Comparison of ENCODE assay signal across 13 cellular contexts in the genomic region with DNA sequence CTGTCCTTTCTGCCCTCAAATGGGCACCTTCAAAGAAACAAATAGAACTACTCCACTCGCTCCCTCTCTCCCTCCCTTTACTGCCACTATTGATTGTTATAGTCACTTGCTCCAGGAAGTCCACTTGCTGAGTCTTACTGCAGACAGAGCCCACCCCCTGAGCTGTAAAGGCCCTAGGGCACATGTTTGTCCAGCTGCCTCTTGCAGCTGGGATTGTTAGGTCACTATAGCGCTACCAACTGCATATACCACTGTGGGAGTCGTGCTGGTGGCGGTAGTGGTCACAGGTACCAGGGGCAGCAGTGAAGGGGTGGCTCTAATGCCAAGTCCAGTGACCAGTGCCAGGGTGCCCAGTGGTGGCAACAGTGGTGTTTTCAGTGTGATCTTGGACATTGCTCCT. TPM values are rescaled to one million over a fixed set of nuclear protein-coding genes. Genes with fewer than 3 reads are reported as not detected.
A peak's percentile ranks its signal among the peaks of the same experiment; 100 is the strongest.
DNase-seq lines count a peak whose midpoint lies in the region; ATAC-seq and TF ChIP-seq lines count a peak whose summit lies in the region.
"Had no signal": no experiment of that assay in that cellular context is flagged by ENCODE, and none has a peak within 500 bp of the region (broad histone marks: within the 10 kb centered on the region; RNA-seq: fewer than 3 reads in every experiment).

No MANE protein-coding gene starts in this region.

- no peaks in the 10 kb centered on the region for H3K27me3 ChIP-seq in endodermal cell (ENCODE audit: control insufficient read depth, insufficient read depth, low read length, poor library complexity, severe bottlenecking)

- no peak for ATAC-seq in stimulated activated effector memory CD8-positive, alpha-beta T cell treated with anti-CD3 and anti-CD28 coated beads, Interleukin-12 subunit alpha, Interleukin-12 subunit beta, amount 100 ng/mL, for 72 hours
- ATAC-seq in GM21447 (IDR thresholded peaks at IDR 0.05; ENCODE audit: unreplicated experiment) (no peak), GM18868 (IDR thresholded peaks at IDR 0.05; ENCODE audit: unreplicated experiment) (no peak)

- peaks cover 4% of the 10 kb centered on the region for H3K4me1 ChIP-seq in endodermal cell (ENCODE audit: control insufficient read depth, insufficient read depth, low read length)

- H3K9me3 Mint-ChIP-seq in activated CD4-positive, alpha-beta memory T cell treated with anti-CD3 and anti-CD28 coated beads for 36 hours: peaks cover 5% of the 10 kb centered on the region
- no peaks in the 10 kb centered on the region for H3K9me3 Mint-ChIP-seq in activated CD4-positive, alpha-beta memory T cell treated with anti-CD3 and anti-CD28 coated beads, Interleukin-2, amount 10 ng/mL, durations not matched to agents 7 days and 5 days
- no peaks in the 10 kb centered on the region for H3K9me3 Mint-ChIP-seq in endodermal cell
- H3K9me3 Mint-ChIP-seq in stimulated activated effector memory CD8-positive, alpha-beta T cell treated with anti-CD3 and anti-CD28 coated beads, Interleukin-12 subunit alpha, Interleukin-12 subunit beta, amount 100 ng/mL, for 72 hours: no peaks in the 10 kb centered on the region

- intact Hi-C loops in activated CD4-positive, alpha-beta memory T cell treated with anti-CD3 and anti-CD28 coated beads for 36 hours (cut with micrococcal nuclease): no loop called here

- H3K4me1 Mint-ChIP-seq in activated CD4-positive, alpha-beta memory T cell treated with anti-CD3 and anti-CD28 coated beads for 36 hours (ENCODE audit: low read depth): peaks cover 38% of the 10 kb centered on the region
- peaks cover 37% of the 10 kb centered on the region for H3K4me1 Mint-ChIP-seq in activated CD4-positive, alpha-beta memory T cell treated with anti-CD3 and anti-CD28 coated beads, Interleukin-2, amount 10 ng/mL, durations not matched to agents 7 days and 5 days
- peaks cover 8% of the 10 kb centered on the region for H3K4me1 Mint-ChIP-seq in endodermal cell
- H3K4me1 Mint-ChIP-seq in stimulated activated effector memory CD8-positive, alpha-beta T cell treated with anti-CD3 and anti-CD28 coated beads, Interleukin-12 subunit alpha, Interleukin-12 subunit beta, amount 100 ng/mL, for 72 hours: peaks cover 59% of the 10 kb centered on the region

- CTCF ChIA-PET in activated CD4-positive, alpha-beta memory T cell treated with anti-CD3 and anti-CD28 coated beads for 36 hours (lab: Charles Lee): interaction anchor here (0.9 to 1.3 kb wide), 3 partner anchors 82 to 131 kb away, joined by 3 read pairs; no protein-coding TSS in a partner anchor
- CTCF ChIA-PET in activated CD4-positive, alpha-beta memory T cell treated with anti-CD3 and anti-CD28 coated beads, Interleukin-2, amount 10 ng/mL, durations not matched to agents 7 days and 5 days (lab: Charles Lee): interaction anchor here (1.3 to 1.5 kb wide), 2 partner anchors 31 to 131 kb away, joined by 3 to 6 read pairs; no protein-coding TSS in a partner anchor

- no peak overlapping the region for H3K9ac ChIP-seq in endodermal cell (ENCODE audit: extremely low read depth, low read length, poor library complexity, severe bottlenecking)

- H3K36me3 Mint-ChIP-seq in activated CD4-positive, alpha-beta memory T cell treated with anti-CD3 and anti-CD28 coated beads for 36 hours: peaks cover 26% of the 10 kb centered on the region
- peaks cover 45% of the 10 kb centered on the region for H3K36me3 Mint-ChIP-seq in activated CD4-positive, alpha-beta memory T cell treated with anti-CD3 and anti-CD28 coated beads, Interleukin-2, amount 10 ng/mL, durations not matched to agents 7 days and 5 days (ENCODE audit: low read depth)
- H3K36me3 Mint-ChIP-seq in endodermal cell (ENCODE audit: low read depth): peaks cover 14% of the 10 kb centered on the region
- H3K36me3 Mint-ChIP-seq in stimulated activated effector memory CD8-positive, alpha-beta T cell treated with anti-CD3 and anti-CD28 coated beads, Interleukin-12 subunit alpha, Interleukin-12 subunit beta, amount 100 ng/mL, for 72 hours: peaks cover 26% of the 10 kb centered on the region

- peak overlapping the region; percentile 30 for H3K27ac ChIP-seq in endodermal cell (ENCODE audit: low read depth, low read length)
- H3K27ac ChIP-seq: skin epidermis, WERI-Rb-1 had no signal

- H3K27ac Mint-ChIP-seq in activated CD4-positive, alpha-beta memory T cell treated with anti-CD3 and anti-CD28 coated beads for 36 hours: peak overlapping the region; percentile 1
- H3K27ac Mint-ChIP-seq in activated CD4-positive, alpha-beta memory T cell treated with anti-CD3 and anti-CD28 coated beads, Interleukin-2, amount 10 ng/mL, durations not matched to agents 7 days and 5 days: no peak overlapping the region
- H3K27ac Mint-ChIP-seq in endodermal cell: no peak overlapping the region
- H3K27ac Mint-ChIP-seq in stimulated activated effector memory CD8-positive, alpha-beta T cell treated with anti-CD3 and anti-CD28 coated beads, Interleukin-12 subunit alpha, Interleukin-12 subunit beta, amount 100 ng/mL, for 72 hours: peak overlapping the region; percentile 82

- no peak overlapping the region for H3K4me3 Mint-ChIP-seq in activated CD4-positive, alpha-beta memory T cell treated with anti-CD3 and anti-CD28 coated beads for 36 hours
- H3K4me3 Mint-ChIP-seq in activated CD4-positive, alpha-beta memory T cell treated with anti-CD3 and anti-CD28 coated beads, Interleukin-2, amount 10 ng/mL, durations not matched to agents 7 days and 5 days: no peak overlapping the region
- H3K4me3 Mint-ChIP-seq in endodermal cell: no peak overlapping the region
- H3K4me3 Mint-ChIP-seq in stimulated activated effector memory CD8-positive, alpha-beta T cell treated with anti-CD3 and anti-CD28 coated beads, Interleukin-12 subunit alpha, Interleukin-12 subunit beta, amount 100 ng/mL, for 72 hours: peak overlapping the region; percentile 20

- WGBS in endodermal cell (ENCODE audit: insufficient coverage in 1 of 2, insufficient read length in 1 of 2), 2 experiments: 95 to 100% methylated on average over 4 of the region's 4 CpGs

- H3K36me3 ChIP-seq in endodermal cell (ENCODE audit: control insufficient read depth, insufficient read depth, low read length): no peaks in the 10 kb centered on the region

- no peak overlapping the region for H3K4me3 ChIP-seq in endodermal cell (ENCODE audit: low read length)
- H3K4me3 ChIP-seq: skin epidermis had no signal

- DNase-seq in activated CD4-positive, alpha-beta memory T cell treated with anti-CD3 and anti-CD28 coated beads for 36 hours: no peak
- no peak for DNase-seq in activated CD4-positive, alpha-beta memory T cell treated with anti-CD3 and anti-CD28 coated beads, Interleukin-2, amount 10 ng/mL, durations not matched to agents 7 days and 5 days
- DNase-seq in NCI-H748 (lab: John Stamatoyannopoulos, UW; ENCODE audit: unreplicated experiment) (peak; percentile 93), endodermal cell (no peak), NCI-H526 (lab: John Stamatoyannopoulos, UW) (no peak)
- DNase-seq in stimulated activated effector memory CD8-positive, alpha-beta T cell treated with anti-CD3 and anti-CD28 coated beads, Interleukin-12 subunit alpha, Interleukin-12 subunit beta, amount 100 ng/mL, for 72 hours (ENCODE audit: low spot score in 2 of 2): no peak
- DNase-seq: activated naive CD4-positive, alpha-beta T cell; mammary epithelial cell; MV-4-11; WERI-Rb-1 had no signal

- POLR2A ChIA-PET in activated CD4-positive, alpha-beta memory T cell treated with anti-CD3 and anti-CD28 coated beads for 36 hours (lab: Charles Lee): interaction anchor here (1.0 to 1.2 kb wide), 2 partner anchors 15 to 29 kb away, joined by 3 read pairs; no protein-coding TSS in a partner anchor
- POLR2A ChIA-PET in activated CD4-positive, alpha-beta memory T cell treated with anti-CD3 and anti-CD28 coated beads, Interleukin-2, amount 10 ng/mL, durations not matched to agents 7 days and 5 days (lab: Charles Lee): interaction anchor here (0.7 to 8.2 kb wide), 4 partner anchors 28 to 262 kb away, joined by 3 to 79 read pairs (median 4); a partner anchor contains a TSS

- no peaks in the 10 kb centered on the region for H3K27me3 Mint-ChIP-seq in activated CD4-positive, alpha-beta memory T cell treated with anti-CD3 and anti-CD28 coated beads for 36 hours
- H3K27me3 Mint-ChIP-seq in activated CD4-positive, alpha-beta memory T cell treated with anti-CD3 and anti-CD28 coated beads, Interleukin-2, amount 10 ng/mL, durations not matched to agents 7 days and 5 days: no peaks in the 10 kb centered on the region
- no peaks in the 10 kb centered on the region for H3K27me3 Mint-ChIP-seq in endodermal cell (ENCODE audit: insufficient read depth)

- no peak for TF ChIP-seq CTCF in endodermal cell (conservative IDR thresholded peaks at IDR 0.05)

- H3K9me3 ChIP-seq in endodermal cell (ENCODE audit: control insufficient read depth, low read length): no peaks in the 10 kb centered on the region

RNA-seq across cellular contexts. Expression of a gene that starts 4.4 kb away (rescaled TPM):
- 100 to 1,000 TPM; 131 to 137 TPM for total RNA-seq in activated CD4-positive, alpha-beta memory T cell treated with anti-CD3 and anti-CD28 coated beads for 36 hours
- total RNA-seq in activated CD4-positive, alpha-beta memory T cell treated with anti-CD3 and anti-CD28 coated beads, Interleukin-2, amount 10 ng/mL, durations not matched to agents 7 days and 5 days: 100 to 1,000 TPM; 150 to 157 TPM
- 100 to 1,000 TPM; 125 to 135 TPM for total RNA-seq in endodermal cell
- polyA plus RNA-seq in endodermal cell (2013, experiment 1 of 2): 220 TPM
- polyA plus RNA-seq in endodermal cell (2013, experiment 2 of 2): 204 TPM

RNA-seq across cellular contexts. Expression of a gene that starts 28.0 kb away (rescaled TPM):
- total RNA-seq in activated CD4-positive, alpha-beta memory T cell treated with anti-CD3 and anti-CD28 coated beads for 36 hours: 10 to 100 TPM; 16.1 to 17.6 TPM
- 10 to 100 TPM; 17.9 to 20.3 TPM for total RNA-seq in activated CD4-positive, alpha-beta memory T cell treated with anti-CD3 and anti-CD28 coated beads, Interleukin-2, amount 10 ng/mL, durations not matched to agents 7 days and 5 days
- 10 to 100 TPM; 15.0 to 21.0 TPM for total RNA-seq in endodermal cell
- 7.2 TPM for polyA plus RNA-seq in endodermal cell (2013, experiment 1 of 2)
- 8.8 TPM for polyA plus RNA-seq in endodermal cell (2013, experiment 2 of 2)

Comparison
In these comparisons a context has a peak if more than half of its experiments do, and no peak if none do; other contexts are left out.
1. H3K27ac Mint-ChIP-seq: peak in activated CD4-positive, alpha-beta memory T cell treated with anti-CD3 and anti-CD28 coated beads for 36 hours (single experiment) and stimulated activated effector memory CD8-positive, alpha-beta T cell treated with anti-CD3 and anti-CD28 coated beads, Interleukin-12 subunit alpha, Interleukin-12 subunit beta, amount 100 ng/mL, for 72 hours (single experiment); none in activated CD4-positive, alpha-beta memory T cell treated with anti-CD3 and anti-CD28 coated beads, Interleukin-2, amount 10 ng/mL, durations not matched to agents 7 days and 5 days (single experiment) and endodermal cell (single experiment).